Comparison of ENCODE assay signal across 2 cellular contexts in the genomic region with DNA sequence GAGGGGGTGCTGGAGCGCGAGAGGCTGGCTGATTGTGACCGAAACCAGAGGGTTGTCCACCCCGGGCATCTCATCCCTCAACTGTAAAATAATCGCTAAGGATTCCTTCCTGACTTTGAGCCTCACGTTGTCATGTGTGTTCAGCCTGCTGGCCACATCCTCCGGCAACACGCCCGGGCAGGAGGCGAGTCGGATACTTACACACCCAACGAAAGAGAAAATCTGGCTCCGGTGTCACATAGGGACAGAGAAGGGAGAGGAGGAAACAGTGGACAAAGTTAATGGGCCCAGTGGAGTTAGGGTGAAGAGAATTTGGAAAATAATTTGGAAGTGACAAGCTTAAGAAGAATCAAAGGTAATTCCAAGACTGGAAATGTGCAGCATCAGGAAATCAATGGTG.
TF ChIP-seq lines count a peak whose summit lies in the region.

No MANE protein-coding gene starts in this region.

TF ChIP-seq in GM23338, 12 proteins besides CTCF, POLR2A, EP300 and RAD21:
- TF ChIP-seq POLR2AphosphoS5 (IDR thresholded peaks at IDR 0.05; ENCODE audit: low read depth) = no peak
- TF ChIP-seq EZH2 (IDR thresholded peaks at IDR 0.05; ENCODE audit: low read depth, unreplicated experiment) = peak; percentile 62
- TF ChIP-seq JUNB (IDR thresholded peaks at IDR 0.05; ENCODE audit: unreplicated experiment) = no peak

TF ChIP-seq in HEK293T, 16 proteins besides CTCF, POLR2A, EP300 and RAD21:
- TF ChIP-seq SP1 (IDR thresholded peaks at IDR 0.05) (no peak), CTBP1 (IDR thresholded peaks at IDR 0.05; ENCODE audit: borderline replicate concordance) (no peak), LEF1 (IDR thresholded peaks at IDR 0.05; ENCODE audit: borderline replicate concordance) (no peak), ARNT (IDR thresholded peaks at IDR 0.05) (no peak), TARDBP (IDR thresholded peaks at IDR 0.05) (no peak), NFRKB (IDR thresholded peaks at IDR 0.05) (no peak), ELF4 (IDR thresholded peaks at IDR 0.05) (no peak), HDGF (IDR thresholded peaks at IDR 0.05; ENCODE audit: borderline replicate concordance) (no peak), FOXK2 (IDR thresholded peaks at IDR 0.05) (no peak), SUZ12 (IDR thresholded peaks at IDR 0.05) (no peak), L3MBTL2 (conservative IDR thresholded peaks at IDR 0.05) (no peak), FOXA1 (IDR thresholded peaks at IDR 0.05) (no peak), FOXM1 (IDR thresholded peaks at IDR 0.05; ENCODE audit: borderline replicate concordance) (no peak), BHLHE40 (IDR thresholded peaks at IDR 0.05; ENCODE audit: borderline replicate concordance) (no peak), ZNF384 (IDR thresholded peaks at IDR 0.05) (no peak)
- TF ChIP-seq, protein P1, sequence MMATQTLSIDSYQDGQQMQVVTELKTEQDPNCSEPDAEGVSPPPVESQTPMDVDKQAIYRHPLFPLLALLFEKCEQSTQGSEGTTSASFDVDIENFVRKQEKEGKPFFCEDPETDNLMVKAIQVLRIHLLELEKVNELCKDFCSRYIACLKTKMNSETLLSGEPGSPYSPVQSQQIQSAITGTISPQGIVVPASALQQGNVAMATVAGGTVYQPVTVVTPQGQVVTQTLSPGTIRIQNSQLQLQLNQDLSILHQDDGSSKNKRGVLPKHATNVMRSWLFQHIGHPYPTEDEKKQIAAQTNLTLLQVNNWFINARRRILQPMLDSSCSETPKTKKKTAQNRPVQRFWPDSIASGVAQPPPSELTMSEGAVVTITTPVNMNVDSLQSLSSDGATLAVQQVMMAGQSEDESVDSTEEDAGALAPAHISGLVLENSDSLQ (IDR thresholded peaks at IDR 0.05) = no peak
